In genomic region chr3:103459815-103460214, GRCh38 we compare ENCODE assay signal across 26 cellular contexts.
"Had no signal": no experiment of that assay in that cellular context is flagged by ENCODE, and none has a peak within 500 bp of the region (broad histone marks: within the 10 kb centered on the region; RNA-seq: fewer than 3 reads in every experiment).

No MANE protein-coding gene starts in this region.

- H3K27ac ChIP-seq: left ventricle myocardium inferior, ovary, right atrium auricular region, right lobe of liver, tibial nerve, upper lobe of left lung, vagina had no signal

- DNase-seq: hypothalamus; immature natural killer cell; kidney; left ventricle myocardium inferior; mesendoderm; naive B cell; natural killer cell; nephron progenitor cell; ovary; right lobe of liver; stimulated activated CD4-positive, alpha-beta T cell treated with anti-CD3 and anti-CD28 coated beads, Interleukin-1b, Interleukin-23, amount 100 ng/mL, for 48 hours; stimulated activated CD4-positive, alpha-beta T cell treated with anti-CD3 and anti-CD28 coated beads, Interleukin-2, amount 100 ng/mL, for 48 hours; stimulated activated CD4-positive, alpha-beta T cell treated with anti-CD3 and anti-CD28 coated beads, Interleukin-4, amount 100 ng/mL, for 4 hours; stimulated activated CD8-positive, alpha-beta memory T cell treated with anti-CD3 and anti-CD28 coated beads, Interleukin-4, amount 100 ng/mL, for 48 hours; stimulated activated naive CD4-positive, alpha-beta T cell treated with Interleukin-2 at 50 U/mL for 16 hours; stimulated activated naive CD8-positive, alpha-beta T cell treated with anti-CD3 and anti-CD28 coated beads, Interleukin-15, amount 100 ng/mL, for 72 hours; substantia nigra; upper lobe of left lung had no signal

- H3K27me3 ChIP-seq: ovary, right atrium auricular region, right lobe of liver, tibial nerve, upper lobe of left lung, vagina had no signal

- H3K4me2 ChIP-seq: smooth muscle cell had no signal

- ATAC-seq: natural killer cell; right lobe of liver; stimulated activated memory B cell treated with anti-CD40 and anti-IgM and Interleukin-4, amounts not matched to agents 10 μg/mL and 1 μg/mL and 100 μg/mL, for 72 hours; stimulated activated naive CD8-positive, alpha-beta T cell treated with anti-CD3 and anti-CD28 coated beads, Interleukin-15, amount 100 ng/mL, for 72 hours had no signal

- H3K36me3 Mint-ChIP-seq: immature natural killer cell; mesothelial cell of epicardium; naive B cell; natural killer cell; stimulated activated memory B cell treated with anti-CD40 and anti-IgM and Interleukin-4, amounts not matched to agents 10 μg/mL and 1 μg/mL and 100 μg/mL, for 72 hours had no signal

- H3K4me1 Mint-ChIP-seq: immature natural killer cell; mesothelial cell of epicardium; naive B cell; natural killer cell; nephron progenitor cell; stimulated activated memory B cell treated with anti-CD40 and anti-IgM and Interleukin-4, amounts not matched to agents 10 μg/mL and 1 μg/mL and 100 μg/mL, for 72 hours; stimulated activated naive CD8-positive, alpha-beta T cell treated with anti-CD3 and anti-CD28 coated beads, Interleukin-15, amount 100 ng/mL, for 72 hours had no signal

- H3K36me3 ChIP-seq: left ventricle myocardium inferior, ovary, right atrium auricular region, right lobe of liver, tibial nerve, upper lobe of left lung, vagina had no signal

- H3K4me3 ChIP-seq: left ventricle myocardium inferior, lung, ovary, right atrium auricular region, right lobe of liver, smooth muscle cell, tibial nerve, upper lobe of left lung, vagina had no signal

- H3K4me1 ChIP-seq: left ventricle myocardium inferior, right atrium auricular region, right lobe of liver, tibial nerve, upper lobe of left lung, vagina had no signal

- H3K9me3 Mint-ChIP-seq: stimulated activated memory B cell treated with anti-CD40 and anti-IgM and Interleukin-4, amounts not matched to agents 10 μg/mL and 1 μg/mL and 100 μg/mL, for 72 hours had no signal

- H3K27me3 Mint-ChIP-seq: naive B cell; progenitor cell of endocrine pancreas; stimulated activated memory B cell treated with anti-CD40 and anti-IgM and Interleukin-4, amounts not matched to agents 10 μg/mL and 1 μg/mL and 100 μg/mL, for 72 hours; stimulated activated naive CD8-positive, alpha-beta T cell treated with anti-CD3 and anti-CD28 coated beads, Interleukin-15, amount 100 ng/mL, for 72 hours had no signal

- H3K9me3 ChIP-seq: left ventricle myocardium inferior, ovary, right atrium auricular region, right lobe of liver, tibial nerve, upper lobe of left lung, vagina had no signal

- H3K27ac Mint-ChIP-seq: immature natural killer cell; mesothelial cell of epicardium; naive B cell; natural killer cell; nephron progenitor cell; progenitor cell of endocrine pancreas; stimulated activated memory B cell treated with anti-CD40 and anti-IgM and Interleukin-4, amounts not matched to agents 10 μg/mL and 1 μg/mL and 100 μg/mL, for 72 hours; stimulated activated naive CD8-positive, alpha-beta T cell treated with anti-CD3 and anti-CD28 coated beads, Interleukin-15, amount 100 ng/mL, for 72 hours had no signal

- H3K4me3 Mint-ChIP-seq: immature natural killer cell; mesothelial cell of epicardium; naive B cell; natural killer cell; nephron progenitor cell; stimulated activated memory B cell treated with anti-CD40 and anti-IgM and Interleukin-4, amounts not matched to agents 10 μg/mL and 1 μg/mL and 100 μg/mL, for 72 hours; stimulated activated naive CD8-positive, alpha-beta T cell treated with anti-CD3 and anti-CD28 coated beads, Interleukin-15, amount 100 ng/mL, for 72 hours had no signal
